ENCODE assay signal across 31 cellular contexts in the genomic region with DNA sequence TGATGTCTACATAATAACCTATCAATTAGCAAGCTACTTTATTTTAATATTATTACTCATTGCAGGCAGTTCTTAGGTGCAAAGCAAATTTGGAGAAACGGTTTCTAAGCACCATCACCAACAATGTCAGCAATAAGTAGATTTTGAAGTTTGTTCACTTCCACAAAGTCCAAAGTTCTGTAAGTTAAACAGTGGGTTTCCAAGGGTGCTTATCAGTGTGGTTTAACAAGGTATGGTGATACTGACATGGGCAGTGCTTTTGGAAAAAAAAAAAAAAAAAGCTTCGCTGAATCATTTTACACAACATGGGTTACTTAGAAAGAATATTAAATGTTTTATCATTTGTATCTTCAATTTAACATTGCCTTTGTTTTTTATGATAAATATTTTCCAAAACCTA.
"Had no signal": no experiment of that assay in that cellular context is flagged by ENCODE, and none has a peak within 500 bp of the region (broad histone marks: within the 10 kb centered on the region; RNA-seq: fewer than 3 reads in every experiment).

No MANE protein-coding gene starts in this region.

- ATAC-seq: activated CD8-positive, alpha-beta T cell treated with anti-CD3 and anti-CD28 coated beads for 36 hours; activated T-cell treated with anti-CD3 and anti-CD28 coated beads, Interleukin-2, amount 50 U/mL, for 4 hours; activated T-helper 17 cell treated with anti-CD3 and anti-CD28 coated beads, Interleukin-2, amount 50 U/mL, for 72 hours; effector memory CD8-positive, alpha-beta T cell; foreskin keratinocyte; gastrocnemius medialis; heart left ventricle; WTC11 had no signal

- H3K27ac Mint-ChIP-seq: activated CD4-positive, alpha-beta T cell treated with anti-CD3 and anti-CD28 coated beads, Interleukin-2, amount 10 ng/mL, durations not matched to agents 7 days and 5 days; activated CD8-positive, alpha-beta T cell treated with anti-CD3 and anti-CD28 coated beads for 36 hours; activated naive CD8-positive, alpha-beta T cell; activated T-helper 17 cell treated with anti-CD3 and anti-CD28 coated beads, Interleukin-2, amount 50 U/mL, for 72 hours; effector memory CD8-positive, alpha-beta T cell; WTC11 had no signal

- H3K4me3 Mint-ChIP-seq: activated CD4-positive, alpha-beta T cell treated with anti-CD3 and anti-CD28 coated beads, Interleukin-2, amount 10 ng/mL, durations not matched to agents 7 days and 5 days; activated CD8-positive, alpha-beta T cell treated with anti-CD3 and anti-CD28 coated beads for 36 hours; activated naive CD8-positive, alpha-beta T cell; activated T-cell treated with anti-CD3 and anti-CD28 coated beads, Interleukin-2, amount 50 U/mL, for 4 hours; activated T-helper 17 cell treated with anti-CD3 and anti-CD28 coated beads, Interleukin-2, amount 50 U/mL, for 72 hours; effector memory CD8-positive, alpha-beta T cell; WTC11 had no signal

- H3K4me1 Mint-ChIP-seq: activated CD4-positive, alpha-beta T cell treated with anti-CD3 and anti-CD28 coated beads, Interleukin-2, amount 10 ng/mL, durations not matched to agents 7 days and 5 days; activated T-helper 17 cell treated with anti-CD3 and anti-CD28 coated beads, Interleukin-2, amount 50 U/mL, for 72 hours; WTC11 had no signal

- DNase-seq: activated CD4-positive, alpha-beta T cell treated with anti-CD3 and anti-CD28 coated beads for 1 hour; activated CD4-positive, alpha-beta T cell treated with anti-CD3 and anti-CD28 coated beads for 4 hours; activated CD4-positive, alpha-beta T cell treated with anti-CD3 and anti-CD28 coated beads, Interleukin-2, amount 10 ng/mL, durations not matched to agents 7 days and 5 days; activated CD4-positive, alpha-beta T cell treated with anti-CD3 and anti-CD28 coated beads, Interleukin-2, amount 50 U/mL, for 4 hours; activated CD8-positive, alpha-beta memory T cell treated with anti-CD3 and anti-CD28 coated beads for 24 hours; activated CD8-positive, alpha-beta T cell treated with anti-CD3 and anti-CD28 coated beads for 36 hours; activated effector memory CD4-positive, alpha-beta T cell treated with Interleukin-2 at 50 U/mL for 16 hours; activated gamma-delta T cell treated with Interleukin-2 at 50 U/mL for 16 hours; activated naive CD4-positive, alpha-beta T cell treated with anti-CD3 and anti-CD28 coated beads, Interleukin-2, amount 50 U/mL, for 16 hours; activated naive CD4-positive, alpha-beta T cell treated with Interleukin-2 at 50 U/mL for 16 hours; activated T-cell treated with anti-CD3 and anti-CD28 coated beads, Interleukin-2, amount 50 U/mL, for 4 hours; amniotic stem cell; anterior cingulate cortex; caudate nucleus; cortex of kidney; dermis blood vessel endothelial cell; effector CD4-positive, alpha-beta T cell; effector memory CD8-positive, alpha-beta T cell; erythroblast; foreskin keratinocyte; gastrocnemius medialis; glutamatergic neuron; heart left ventricle; T-helper 2 cell had no signal

- H3K36me3 Mint-ChIP-seq: WTC11 had no signal

- H3K4me1 ChIP-seq: esophagus muscularis mucosa, foreskin keratinocyte, gastrocnemius medialis, heart left ventricle had no signal

- H3K27ac ChIP-seq: esophagus muscularis mucosa, foreskin keratinocyte, gastrocnemius medialis, heart left ventricle, VCaP had no signal

- H3K9me3 ChIP-seq: esophagus muscularis mucosa, gastrocnemius medialis had no signal

- H3K36me3 ChIP-seq: esophagus muscularis mucosa, gastrocnemius medialis, heart left ventricle had no signal

- H3K9me3 Mint-ChIP-seq: activated CD8-positive, alpha-beta T cell treated with anti-CD3 and anti-CD28 coated beads for 36 hours; activated T-helper 17 cell treated with anti-CD3 and anti-CD28 coated beads, Interleukin-2, amount 50 U/mL, for 72 hours; effector memory CD8-positive, alpha-beta T cell had no signal

- FAIRE-seq: astrocyte, colon had no signal

- H3K4me3 ChIP-seq: esophagus muscularis mucosa, gastrocnemius medialis, heart left ventricle had no signal

- H3K27me3 ChIP-seq: gastrocnemius medialis had no signal
